ENCODE assay signal across 8 cellular contexts in the genomic region with DNA sequence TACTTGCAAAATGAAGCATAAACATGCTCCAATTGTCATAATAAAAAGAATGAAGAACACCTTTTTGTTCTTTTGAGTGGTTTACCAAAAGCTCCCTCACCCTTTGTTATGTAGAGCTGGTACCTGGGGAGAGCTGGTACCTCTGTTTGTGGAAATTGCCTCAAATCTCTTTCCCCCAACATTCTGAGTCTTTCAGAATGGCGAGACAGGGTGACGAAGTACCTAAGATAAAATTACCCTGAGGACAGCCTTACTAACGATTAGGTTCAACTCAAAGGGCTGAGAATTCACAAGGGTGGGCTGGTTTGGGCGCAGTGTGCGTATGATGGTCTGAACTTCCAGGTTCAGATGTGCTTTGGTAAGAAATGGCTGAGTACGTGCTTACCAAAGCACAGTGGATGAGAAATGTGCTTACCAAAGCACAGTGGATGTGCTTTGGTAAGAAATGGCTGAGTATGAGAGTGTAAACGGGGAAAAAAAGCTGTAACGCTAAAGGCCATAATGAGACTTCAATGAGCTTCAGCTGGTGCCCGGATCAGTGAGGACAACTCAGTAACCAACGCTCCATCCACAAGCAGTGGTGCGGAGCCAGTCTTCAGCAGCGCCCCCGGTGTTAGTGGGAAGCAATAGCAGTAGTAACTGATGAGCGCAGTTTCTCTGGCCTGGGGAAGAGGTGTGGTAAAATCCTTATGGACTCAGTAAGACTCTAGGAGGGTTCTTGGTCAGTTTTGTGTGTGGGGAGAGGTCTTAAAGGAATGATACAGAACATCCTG.
DNase-seq lines count a peak whose midpoint lies in the region; ATAC-seq and TF ChIP-seq lines count a peak whose summit lies in the region.

No MANE protein-coding gene starts in this region.

- TF ChIP-seq CTCF in 22Rv1 (IDR thresholded peaks at IDR 0.05) (peak; percentile 73), GM12872 (IDR thresholded peaks at IDR 0.05; ENCODE audit: insufficient read depth, low read depth, low read length) (peak; percentile 73), KMS-11 (conservative IDR thresholded peaks at IDR 0.05; ENCODE audit: low read depth, low read length) (peak; percentile 22; the same call in 1 of the 2 replicates), tibial nerve (IDR thresholded peaks at IDR 0.05) (no peak)

- no peak overlapping the region for H3K27ac ChIP-seq in 22Rv1
- H3K27ac ChIP-seq in KMS-11: no peak overlapping the region
- no peak overlapping the region for H3K27ac ChIP-seq in naive thymus-derived CD4-positive, alpha-beta T cell (ENCODE audit: low read depth, low read length)
- H3K27ac ChIP-seq in tibial nerve: no peak overlapping the region

- no peak overlapping the region for H3K4me3 Mint-ChIP-seq in naive thymus-derived CD4-positive, alpha-beta T cell

- WGBS in tibial nerve, 2 donors: 76 to 78% methylated on average over 14 of the region's 14 CpGs

- peaks cover 0 to 6% (median 0%) of the 10 kb centered on the region in 7 donors for H3K4me1 Mint-ChIP-seq in naive thymus-derived CD4-positive, alpha-beta T cell

- POLR2A ChIA-PET in naive thymus-derived CD4-positive, alpha-beta T cell (lab: Charles Lee): no interaction called here

- no peaks in the 10 kb centered on the region for H4K20me1 ChIP-seq in KMS-11 (ENCODE audit: insufficient read depth)

- H3K36me3 ChIP-seq in KMS-11 (ENCODE audit: insufficient read depth) (no peaks in the 10 kb centered on the region), tibial nerve (no peaks in the 10 kb centered on the region)
- H3K36me3 ChIP-seq in naive thymus-derived CD4-positive, alpha-beta T cell (ENCODE audit: control insufficient read depth in 2 of 3, insufficient read depth in 3 of 3, low read length in 3 of 3): no peaks in the 10 kb centered on the region

- H2AFZ ChIP-seq in KMS-11 (ENCODE audit: low read depth): no peak overlapping the region

- CTCF ChIA-PET in naive thymus-derived CD4-positive, alpha-beta T cell (lab: Charles Lee): no interaction called here

- no peaks in the 10 kb centered on the region for H3K27me3 ChIP-seq in KMS-11 (ENCODE audit: insufficient read depth, low read depth)
- H3K27me3 ChIP-seq in naive thymus-derived CD4-positive, alpha-beta T cell (ENCODE audit: control insufficient read depth in 2 of 2, insufficient read depth in 2 of 2, low read length in 2 of 2): no peaks in the 10 kb centered on the region
- H3K27me3 ChIP-seq in tibial nerve: no peaks in the 10 kb centered on the region

- H3K36me3 Mint-ChIP-seq in naive thymus-derived CD4-positive, alpha-beta T cell: no peaks in the 10 kb centered on the region

- H3K4me3 ChIP-seq in KMS-11 (IDR thresholded peaks at IDR 0.05; ENCODE audit: insufficient read depth, low read depth, low read length): no peak overlapping the region
- H3K4me3 ChIP-seq in naive thymus-derived CD4-positive, alpha-beta T cell (ENCODE audit: low read length): no peak overlapping the region
- H3K4me3 ChIP-seq in tibial nerve: no peak overlapping the region

- H3K4me1 ChIP-seq in KMS-11 (ENCODE audit: low read depth, poor library complexity, severe bottlenecking) (no peaks in the 10 kb centered on the region), tibial nerve (peaks cover 0 to 14% (median 0%) of the 10 kb centered on the region in 4 donors)
- no peaks in the 10 kb centered on the region for H3K4me1 ChIP-seq in naive thymus-derived CD4-positive, alpha-beta T cell (ENCODE audit: control insufficient read depth in 2 of 2, insufficient read depth in 2 of 2, low read length in 2 of 2)

- no peak for TF ChIP-seq EP300 in tibial nerve (IDR thresholded peaks at IDR 0.05)

- H3K9me3 Mint-ChIP-seq in naive thymus-derived CD4-positive, alpha-beta T cell: peaks cover 0 to 5% (median 0%) of the 10 kb centered on the region in 11 donors

- H3K79me2 ChIP-seq in KMS-11 (ENCODE audit: insufficient read depth, low read depth): no peaks in the 10 kb centered on the region

- peak; percentile 9 to 18 for DNase-seq in erythroblast (lab: John Stamatoyannopoulos, UW)
- DNase-seq in naive thymus-derived CD4-positive, alpha-beta T cell: no peak
- DNase-seq in tibial nerve (ENCODE audit: low spot score in 2 of 2): no peak

- H3K27me3 Mint-ChIP-seq in naive thymus-derived CD4-positive, alpha-beta T cell: peaks cover 0 to 9% (median 0%) of the 10 kb centered on the region in 5 donors

- no peak overlapping the region for H3K27ac Mint-ChIP-seq in naive thymus-derived CD4-positive, alpha-beta T cell

- no peak overlapping the region for H3K4me2 ChIP-seq in KMS-11

- intact Hi-C loops in naive thymus-derived CD4-positive, alpha-beta T cell (cut with micrococcal nuclease): no loop called here

- no peaks in the 10 kb centered on the region for H3K9me3 ChIP-seq in naive thymus-derived CD4-positive, alpha-beta T cell (ENCODE audit: control insufficient read depth in 2 of 3, low read length in 3 of 3)
- H3K9me3 ChIP-seq in tibial nerve: no peaks in the 10 kb centered on the region

- TF ChIP-seq POLR2A in erythroblast (IDR thresholded peaks at IDR 0.05; ENCODE audit: low read length) (no peak), tibial nerve (IDR thresholded peaks at IDR 0.05) (no peak)

- ATAC-seq in HG03280 (IDR thresholded peaks at IDR 0.05; ENCODE audit: unreplicated experiment) (no peak), HG03045 (IDR thresholded peaks at IDR 0.05; ENCODE audit: unreplicated experiment) (no peak)
- no peak for ATAC-seq in naive thymus-derived CD4-positive, alpha-beta T cell

- H3K9ac ChIP-seq in KMS-11: no peak overlapping the region

Comparison
In these comparisons a context has a peak if more than half of its experiments do, and no peak if none do; other contexts are left out.
1. CTCF ChIP-seq: peak in 22Rv1 (single experiment), GM12872 (single experiment) and KMS-11 (single experiment); none in tibial nerve (0 of 5).
2. DNase-seq: peak in erythroblast (2 of 2); none in naive thymus-derived CD4-positive, alpha-beta T cell (0 of 9) and tibial nerve (0 of 2).